ENCODE assay signal across 15 cellular contexts in genomic region chr1:37892151-37893047, GRCh38. TPM values are rescaled to one million over a fixed set of nuclear protein-coding genes. Genes with fewer than 3 reads are reported as not detected.
A peak's percentile ranks its signal among the peaks of the same experiment; 100 is the strongest.
DNase-seq lines count a peak whose midpoint lies in the region; ATAC-seq and TF ChIP-seq lines count a peak whose summit lies in the region.
"Had no signal": no experiment of that assay in that cellular context is flagged by ENCODE, and none has a peak within 500 bp of the region (broad histone marks: within the 10 kb centered on the region; RNA-seq: fewer than 3 reads in every experiment).

No MANE protein-coding gene starts in this region.

- no peaks in the 10 kb centered on the region for H3K79me2 ChIP-seq in MM.1S (ENCODE audit: low read length)

- no peak for ATAC-seq in heart left ventricle
- ATAC-seq: effector memory CD8-positive, alpha-beta T cell had no signal

- intact Hi-C loops in heart left ventricle (cut with DNase I): loop anchor here in 6 of 10 donors (2.0 to 10.0 kb wide), 4 partner anchors 52 to 942 kb away; partner anchors contain the start of gene INPP5B (in 1 of the 6)

- H4K20me1 ChIP-seq in MM.1S (ENCODE audit: insufficient read depth, low read length): no peaks in the 10 kb centered on the region

- no peaks in the 10 kb centered on the region for H3K9me2 ChIP-seq in MM.1S (replicated peaks; ENCODE audit: insufficient read depth, low read length)

- H3K27ac ChIP-seq in skeletal muscle tissue (ENCODE audit: low read depth, low read length) (peak overlapping the region; percentile 47), MM.1S (ENCODE audit: low read length) (no peak overlapping the region), heart left ventricle (no peak overlapping the region)
- H3K27ac ChIP-seq: 22Rv1, transverse colon had no signal

- H3K4me3 ChIP-seq in fibroblast of mammary gland (ENCODE audit: control insufficient read depth, low read depth, low read length) (no peak overlapping the region), skeletal muscle tissue (ENCODE audit: low read length in 3 of 3) (no peak overlapping the region), MM.1S (ENCODE audit: low read length) (no peak overlapping the region), heart left ventricle (no peak overlapping the region)
- H3K4me3 ChIP-seq: transverse colon had no signal

- WGBS in heart left ventricle, 4 donors: 72 to 82% (median 77%) methylated on average over 5 of the region's 5 CpGs

- no peak for TF ChIP-seq CTCF in fibroblast of mammary gland (conservative IDR thresholded peaks at IDR 0.05; ENCODE audit: control insufficient read depth, insufficient read depth, low read depth, low read length)
- no peak for TF ChIP-seq CTCF in MM.1S (IDR thresholded peaks at IDR 0.05; ENCODE audit: low read length)
- TF ChIP-seq CTCF in heart left ventricle (IDR thresholded peaks at IDR 0.05): no peak

- peak; percentile 7 for DNase-seq in NCI-H2227 treated with DMSO at 0.1 percent for 48 hours (lab: John Stamatoyannopoulos, UW)
- DNase-seq in NCI-H2227 (lab: John Stamatoyannopoulos, UW; ENCODE audit: unreplicated experiment): no peak
- peak; percentile 29 for DNase-seq in MV-4-11 (lab: John Stamatoyannopoulos, UW)
- peak; percentile 63 for DNase-seq in fibroblast of mammary gland (ENCODE audit: low read depth)
- DNase-seq in MM.1S: no peak
- DNase-seq in NCI-H1092 treated with DMSO at 0.1 percent for 48 hours (lab: John Stamatoyannopoulos, UW): no peak
- no peak for DNase-seq in heart left ventricle
- DNase-seq: DMS 273 treated with DMSO at 0.1 percent for 48 hours; effector memory CD8-positive, alpha-beta T cell; Karpas-422; NCI-H2171 treated with DMSO at 0.1 percent for 48 hours; stimulated activated CD4-positive, alpha-beta T cell treated with anti-CD3 and anti-CD28 coated beads, Interleukin-12 subunit alpha, Interleukin-12 subunit beta, amount 100 ng/mL, for 4 hours; transverse colon had no signal

- no peak overlapping the region for H2AFZ ChIP-seq in MM.1S (ENCODE audit: low read length)

- H3K9me3 ChIP-seq in skeletal muscle tissue (ENCODE audit: control insufficient read depth in 3 of 3, low read length in 3 of 3) (no peaks in the 10 kb centered on the region), MM.1S (replicated peaks; ENCODE audit: insufficient read depth, low read length) (no peaks in the 10 kb centered on the region), heart left ventricle (peaks cover 0 to 8% (median 0%) of the 10 kb centered on the region in 12 donors)
- H3K9me3 ChIP-seq: transverse colon had no signal

- H3K36me3 ChIP-seq in skeletal muscle tissue (ENCODE audit: control insufficient read depth in 3 of 3, insufficient read depth in 3 of 3, low read length in 3 of 3) (peaks cover 16 to 26% (median 26%) of the 10 kb centered on the region in 3 donors), MM.1S (replicated peaks; ENCODE audit: insufficient read depth, low read length) (0 out of 2 replicates have a peak, but pooled peaks cover 5% of the 10 kb centered on the region), heart left ventricle (peaks cover 0 to 50% (median 38%) of the 10 kb centered on the region in 9 donors)

- no peak overlapping the region for H3K4me2 ChIP-seq in MM.1S (ENCODE audit: low read depth, low read length)

- no peak for TF ChIP-seq POLR2A in heart left ventricle (IDR thresholded peaks at IDR 0.05)

- peaks cover 0 to 6% (median 0%) of the 10 kb centered on the region in 3 donors for H3K4me1 ChIP-seq in skeletal muscle tissue (ENCODE audit: control insufficient read depth in 3 of 3, insufficient read depth in 3 of 3, low read length in 3 of 3)
- H3K4me1 ChIP-seq in MM.1S (ENCODE audit: low read length): no peaks in the 10 kb centered on the region
- peaks cover 0 to 3% (median 0%) of the 10 kb centered on the region in 12 donors for H3K4me1 ChIP-seq in heart left ventricle
- H3K4me1 ChIP-seq: transverse colon had no signal

- peak overlapping the region in 1 of 3 donors; percentile 34 for H3K9ac ChIP-seq in skeletal muscle tissue (ENCODE audit: low read depth in 1 of 3, low read length in 3 of 3)
- H3K9ac ChIP-seq in MM.1S (ENCODE audit: low read length): no peak overlapping the region

- no peaks in the 10 kb centered on the region for H3K27me3 ChIP-seq in skeletal muscle tissue (ENCODE audit: control insufficient read depth in 3 of 3, insufficient read depth in 3 of 3, low read length in 3 of 3)
- no peaks in the 10 kb centered on the region for H3K27me3 ChIP-seq in MM.1S (replicated peaks; ENCODE audit: insufficient read depth, low read length)
- no peaks in the 10 kb centered on the region for H3K27me3 ChIP-seq in heart left ventricle
- H3K27me3 ChIP-seq: transverse colon had no signal

- H3F3A ChIP-seq in MM.1S (ENCODE audit: insufficient read depth, low read length): no peaks in the 10 kb centered on the region

RNA-seq across cellular contexts. Expression of gene MTF1, which starts 33.0 kb away (rescaled TPM):
- total RNA-seq in skeletal muscle tissue: 2.1 TPM
- total RNA-seq in heart left ventricle: 10 to 100 TPM in 7 of 9 donors, 1 to 10 TPM in 2; 4.2 to 19.5 (median 12.4) TPM
- polyA plus RNA-seq in heart left ventricle: 1 to 10 TPM; 1.7 to 7.4 TPM

RNA-seq across cellular contexts. Expression of gene INPP5B, which starts 54.5 kb away (rescaled TPM):
- total RNA-seq in skeletal muscle tissue (9.4 TPM), heart left ventricle (10 to 100 TPM in 8 of 9 donors, 1 to 10 TPM in 1; 7.7 to 16.2 (median 13.1) TPM)
- 10 to 100 TPM in 1 of 2 donors, 1 to 10 TPM in 1; 6.5 to 11.4 TPM for polyA plus RNA-seq in heart left ventricle

Comparison
In these comparisons a context has a peak if more than half of its experiments do, and no peak if none do; other contexts are left out.
1. DNase-seq: peak in NCI-H2227 treated with DMSO at 0.1 percent for 48 hours (single experiment), MV-4-11 (single experiment) and fibroblast of mammary gland (single experiment); none in NCI-H2227 (single experiment), MM.1S (single experiment), NCI-H1092 treated with DMSO at 0.1 percent for 48 hours (single experiment) and heart left ventricle (0 of 5).